1 cellular context compared by ENCODE assay signal in genomic region chr4:185758807-185759206, GRCh38.
TF ChIP-seq lines count a peak whose summit lies in the region.

No MANE protein-coding gene starts in this region.

TF ChIP-seq in HepG2, 621 proteins besides CTCF, POLR2A, EP300 and RAD21:
- TF ChIP-seq MLXIP (CRISPR knock-in tag; IDR thresholded peaks at IDR 0.05; ENCODE audit: borderline replicate concordance) (no peak), ZNF17 (CRISPR knock-in tag; IDR thresholded peaks at IDR 0.05) (no peak), ZNF235 (CRISPR knock-in tag; IDR thresholded peaks at IDR 0.05; ENCODE audit: borderline replicate concordance) (no peak), TCF12 (IDR thresholded peaks at IDR 0.05) (no peak), TCF12 (CRISPR knock-in tag; IDR thresholded peaks at IDR 0.05) (no peak)
- TF ChIP-seq, protein P1, sequence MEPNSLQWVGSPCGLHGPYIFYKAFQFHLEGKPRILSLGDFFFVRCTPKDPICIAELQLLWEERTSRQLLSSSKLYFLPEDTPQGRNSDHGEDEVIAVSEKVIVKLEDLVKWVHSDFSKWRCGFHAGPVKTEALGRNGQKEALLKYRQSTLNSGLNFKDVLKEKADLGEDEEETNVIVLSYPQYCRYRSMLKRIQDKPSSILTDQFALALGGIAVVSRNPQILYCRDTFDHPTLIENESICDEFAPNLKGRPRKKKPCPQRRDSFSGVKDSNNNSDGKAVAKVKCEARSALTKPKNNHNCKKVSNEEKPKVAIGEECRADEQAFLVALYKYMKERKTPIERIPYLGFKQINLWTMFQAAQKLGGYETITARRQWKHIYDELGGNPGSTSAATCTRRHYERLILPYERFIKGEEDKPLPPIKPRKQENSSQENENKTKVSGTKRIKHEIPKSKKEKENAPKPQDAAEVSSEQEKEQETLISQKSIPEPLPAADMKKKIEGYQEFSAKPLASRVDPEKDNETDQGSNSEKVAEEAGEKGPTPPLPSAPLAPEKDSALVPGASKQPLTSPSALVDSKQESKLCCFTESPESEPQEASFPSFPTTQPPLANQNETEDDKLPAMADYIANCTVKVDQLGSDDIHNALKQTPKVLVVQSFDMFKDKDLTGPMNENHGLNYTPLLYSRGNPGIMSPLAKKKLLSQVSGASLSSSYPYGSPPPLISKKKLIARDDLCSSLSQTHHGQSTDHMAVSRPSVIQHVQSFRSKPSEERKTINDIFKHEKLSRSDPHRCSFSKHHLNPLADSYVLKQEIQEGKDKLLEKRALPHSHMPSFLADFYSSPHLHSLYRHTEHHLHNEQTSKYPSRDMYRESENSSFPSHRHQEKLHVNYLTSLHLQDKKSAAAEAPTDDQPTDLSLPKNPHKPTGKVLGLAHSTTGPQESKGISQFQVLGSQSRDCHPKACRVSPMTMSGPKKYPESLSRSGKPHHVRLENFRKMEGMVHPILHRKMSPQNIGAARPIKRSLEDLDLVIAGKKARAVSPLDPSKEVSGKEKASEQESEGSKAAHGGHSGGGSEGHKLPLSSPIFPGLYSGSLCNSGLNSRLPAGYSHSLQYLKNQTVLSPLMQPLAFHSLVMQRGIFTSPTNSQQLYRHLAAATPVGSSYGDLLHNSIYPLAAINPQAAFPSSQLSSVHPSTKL (CRISPR knock-in tag; IDR thresholded peaks at IDR 0.05), result 0 out of 2 replicates have a peak, but pooled peaks have one; percentile 29
